ENCODE assay signal across 8 cellular contexts in the genomic region with DNA sequence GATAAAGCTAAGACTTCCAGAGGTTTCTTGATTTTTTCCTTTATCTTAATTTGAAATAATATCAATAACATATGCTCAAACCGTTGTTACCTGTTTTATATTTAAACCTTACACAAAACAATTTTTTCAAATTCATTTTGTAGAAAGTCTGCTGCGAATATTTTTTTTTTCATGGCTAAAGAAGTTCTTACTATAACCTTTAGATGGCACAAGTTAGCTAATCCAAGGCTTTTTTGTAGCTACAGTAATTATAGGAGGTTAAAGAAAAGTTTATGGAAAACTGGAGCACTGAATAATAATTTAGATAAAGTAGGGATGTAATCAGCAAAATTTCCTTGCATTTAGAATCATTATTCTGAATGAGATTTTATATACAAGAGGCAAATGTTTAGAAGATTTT.
DNase-seq lines count a peak whose midpoint lies in the region; ATAC-seq lines count a peak whose summit lies in the region.

No MANE protein-coding gene starts in this region.

- H3K9me3 ChIP-seq in adipocyte (ENCODE audit: control insufficient read depth, low read length): no peaks in the 10 kb centered on the region

- intact Hi-C loops in left colon (cut with DNase I, micrococcal nuclease): loop anchor here in 1 of 2 donors (10.0 kb wide), 1 partner anchor 363 kb away; no protein-coding TSS in a partner anchor

- H3K4me1 ChIP-seq in adipocyte (ENCODE audit: control insufficient read depth, insufficient read depth, low read length): peaks cover 17% of the 10 kb centered on the region

- no peaks in the 10 kb centered on the region for H3K27me3 ChIP-seq in adipocyte (replicated peaks; ENCODE audit: control insufficient read depth, insufficient read depth, low read length)

- peak; percentile 45 for ATAC-seq in left colon
- ATAC-seq in stimulated activated naive CD8-positive, alpha-beta T cell treated with anti-CD3 and anti-CD28 coated beads, Interleukin-15, Interleukin-2, amounts not matched to agents 100 U/mL and 50 U/mL, for 24 hours: no peak

- H3K36me3 ChIP-seq in adipocyte (ENCODE audit: control insufficient read depth, insufficient read depth, low read length, severe bottlenecking): no peaks in the 10 kb centered on the region

- DNase-seq in CD1c-positive myeloid dendritic cell (ENCODE audit: extremely low spot score): peak; percentile 16
- peak; percentile 17 for DNase-seq in KBM-7
- peak; percentile 81 for DNase-seq in adipocyte (ENCODE audit: low read depth)
- DNase-seq in left colon: no peak
- no peak for DNase-seq in stimulated activated naive CD8-positive, alpha-beta T cell treated with anti-CD3 and anti-CD28 coated beads, Interleukin-15, Interleukin-2, amounts not matched to agents 100 U/mL and 50 U/mL, for 24 hours
- DNase-seq in stimulated activated CD4-positive, alpha-beta T cell treated with anti-CD3 and anti-CD28 coated beads, Interleukin-4, amount 100 ng/mL, for 4 hours: no peak
- no peak for DNase-seq in activated effector memory CD4-positive, alpha-beta T cell treated with anti-CD3 and anti-CD28 coated beads, Interleukin-2, amount 50 U/mL, for 16 hours
- DNase-seq in activated CD4-positive, alpha-beta T cell treated with anti-CD3 and anti-CD28 coated beads, Interleukin-2, amount 50 U/mL, for 48 hours: no peak

- in situ Hi-C loops in KBM-7 (cut with MboI; ENCODE audit: low pct_unique_long_range_greater_than_20kb, low sequenced_read_pairs): no loop called here

- H3K4me3 ChIP-seq in adipocyte (ENCODE audit: low read length): no peak overlapping the region

- H3K9ac ChIP-seq in adipocyte (ENCODE audit: low read length): peak overlapping the region; percentile 44

Comparison
In these comparisons a context has a peak if more than half of its experiments do, and no peak if none do; other contexts are left out.
1. DNase-seq: peak in CD1c-positive myeloid dendritic cell (single experiment), KBM-7 (single experiment) and adipocyte (single experiment); none in left colon (0 of 2), stimulated activated naive CD8-positive, alpha-beta T cell treated with anti-CD3 and anti-CD28 coated beads, Interleukin-15, Interleukin-2, amounts not matched to agents 100 U/mL and 50 U/mL, for 24 hours (single experiment), stimulated activated CD4-positive, alpha-beta T cell treated with anti-CD3 and anti-CD28 coated beads, Interleukin-4, amount 100 ng/mL, for 4 hours (0 of 2), activated effector memory CD4-positive, alpha-beta T cell treated with anti-CD3 and anti-CD28 coated beads, Interleukin-2, amount 50 U/mL, for 16 hours (single experiment) and activated CD4-positive, alpha-beta T cell treated with anti-CD3 and anti-CD28 coated beads, Interleukin-2, amount 50 U/mL, for 48 hours (0 of 2).